ENCODE assay signal across 9 cellular contexts in the genomic region with DNA sequence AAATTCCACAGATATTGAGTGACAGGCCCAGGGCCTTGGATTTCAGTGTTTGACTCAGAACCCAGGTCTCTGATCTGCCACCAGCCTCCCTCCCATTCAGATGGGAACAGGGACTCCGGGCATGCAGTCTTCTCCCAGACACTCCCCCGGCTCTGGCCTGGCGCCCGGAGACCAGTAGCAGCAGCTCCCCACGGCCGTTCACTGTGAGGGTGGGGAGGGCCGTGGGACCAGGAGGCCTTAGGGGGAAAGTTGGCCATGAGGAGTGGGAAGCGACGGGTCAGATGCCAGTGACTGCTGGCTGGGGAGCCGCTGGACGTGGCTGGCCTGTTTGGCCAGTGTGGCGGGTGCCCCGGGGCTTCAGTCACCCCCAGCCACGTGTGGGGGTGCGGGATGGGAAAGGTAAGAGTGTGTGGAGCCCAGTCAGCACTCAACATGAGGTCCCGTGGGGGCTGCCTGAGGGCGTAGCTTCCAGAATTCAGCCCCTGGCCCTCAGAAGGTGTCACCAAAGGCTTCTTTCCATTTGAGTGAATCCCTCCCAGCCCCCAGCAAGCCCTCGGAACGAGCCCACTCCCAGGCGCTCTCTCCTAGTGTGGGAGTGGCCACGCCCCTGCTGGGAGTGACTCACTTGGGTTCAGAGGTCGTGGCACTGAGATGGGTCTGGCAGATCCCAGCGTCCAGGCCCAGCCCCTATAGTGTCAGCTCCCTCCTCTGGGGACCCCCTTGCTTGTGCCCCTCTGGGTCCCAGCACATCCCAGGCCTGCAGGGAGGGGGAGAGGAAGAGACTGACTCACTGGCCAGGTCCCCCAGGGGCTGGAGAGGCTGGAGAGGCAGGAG.
A peak's percentile ranks its signal among the peaks of the same experiment; 100 is the strongest.
DNase-seq lines count a peak whose midpoint lies in the region; ATAC-seq, FAIRE-seq and TF ChIP-seq lines count a peak whose summit lies in the region.
"Had no signal": no experiment of that assay in that cellular context is flagged by ENCODE, and none has a peak within 500 bp of the region (broad histone marks: within the 10 kb centered on the region; RNA-seq: fewer than 3 reads in every experiment).

No MANE protein-coding gene starts in this region.

- peaks cover 7% of the 10 kb centered on the region for H3K36me3 Mint-ChIP-seq in CD4-positive, CD25-positive, alpha-beta regulatory T cell
- peaks cover 1% of the 10 kb centered on the region for H3K36me3 Mint-ChIP-seq in activated naive CD4-positive, alpha-beta T cell treated with anti-CD3 and anti-CD28 coated beads, Interleukin-2, amount 50 U/mL, for 24 hours

- H3K9me3 ChIP-seq in CD4-positive, CD25-positive, alpha-beta regulatory T cell (ENCODE audit: control insufficient read depth in 2 of 2, low read length in 2 of 2), result no peaks in the 10 kb centered on the region
- H3K9me3 ChIP-seq in MG63, result no peaks in the 10 kb centered on the region
- no peaks in the 10 kb centered on the region for H3K9me3 ChIP-seq in cardiac muscle cell (ENCODE audit: low read depth)
- H3K9me3 ChIP-seq in pancreas, result no peaks in the 10 kb centered on the region

- no peak for ATAC-seq in CD4-positive, CD25-positive, alpha-beta regulatory T cell (ENCODE audit: low read depth in 2 of 2)
- ATAC-seq in pancreas, result peak; percentile 14 to 34 (median 26)
- ATAC-seq in GM19452 (IDR thresholded peaks at IDR 0.05; ENCODE audit: unreplicated experiment), result no peak
- ATAC-seq in GM21825 (IDR thresholded peaks at IDR 0.05; ENCODE audit: unreplicated experiment), result no peak

- intact Hi-C loops in pancreas (cut with DNase I), result no loop called here

- H3K36me3 ChIP-seq in CD4-positive, CD25-positive, alpha-beta regulatory T cell (ENCODE audit: control insufficient read depth, insufficient read depth, low read length), result no peaks in the 10 kb centered on the region
- H3K36me3 ChIP-seq in MG63 (peaks cover 52% of the 10 kb centered on the region), cardiac muscle cell (no peaks in the 10 kb centered on the region), pancreas (no peaks in the 10 kb centered on the region)

- TF ChIP-seq CTCF in cardiac muscle cell (IDR thresholded peaks at IDR 0.05; ENCODE audit: low read depth, low read length) (no peak), pancreas (IDR thresholded peaks at IDR 0.05) (no peak)

- DNase-seq in CD4-positive, CD25-positive, alpha-beta regulatory T cell, result peak in 1 of 3 donors; percentile 50
- DNase-seq in MG63 (peak; percentile 95), cardiac muscle cell (ENCODE audit: low read depth in 1 of 2, low spot score in 1 of 2) (peak; percentile 59 to 86), pancreas (peak in 5 of 6 donors; percentile 33 to 72 (median 65)), NCI-H748 (lab: John Stamatoyannopoulos, UW; ENCODE audit: unreplicated experiment) (no peak)

- peak overlapping the region; percentile 97 for H3K4me3 ChIP-seq in CD4-positive, CD25-positive, alpha-beta regulatory T cell (ENCODE audit: low read depth, low read length)
- peak overlapping the region; percentile 46 for H3K4me3 ChIP-seq in MG63
- H3K4me3 ChIP-seq in cardiac muscle cell, result peak overlapping the region; percentile 43
- peak overlapping the region in 2 of 4 donors; percentile 35 to 56 for H3K4me3 ChIP-seq in pancreas

- peaks cover 84% of the 10 kb centered on the region for H3K4me1 ChIP-seq in CD4-positive, CD25-positive, alpha-beta regulatory T cell (ENCODE audit: control insufficient read depth, insufficient read depth, low read length, poor library complexity, severe bottlenecking)
- H3K4me1 ChIP-seq in cardiac muscle cell (ENCODE audit: low read depth), result peaks cover 45% of the 10 kb centered on the region
- H3K4me1 ChIP-seq in pancreas, result peaks cover 4 to 25% (median 7%) of the 10 kb centered on the region in 3 donors

- no peaks in the 10 kb centered on the region for H3K27me3 Mint-ChIP-seq in CD4-positive, CD25-positive, alpha-beta regulatory T cell
- no peaks in the 10 kb centered on the region for H3K27me3 Mint-ChIP-seq in activated naive CD4-positive, alpha-beta T cell treated with anti-CD3 and anti-CD28 coated beads, Interleukin-2, amount 50 U/mL, for 24 hours

- no peaks in the 10 kb centered on the region for H3K27me3 ChIP-seq in CD4-positive, CD25-positive, alpha-beta regulatory T cell (ENCODE audit: control insufficient read depth, insufficient read depth, low read length)
- no peaks in the 10 kb centered on the region for H3K27me3 ChIP-seq in MG63
- H3K27me3 ChIP-seq in cardiac muscle cell, result no peaks in the 10 kb centered on the region
- H3K27me3 ChIP-seq in pancreas, result no peaks in the 10 kb centered on the region

- no peaks in the 10 kb centered on the region for H3K9me3 Mint-ChIP-seq in CD4-positive, CD25-positive, alpha-beta regulatory T cell
- H3K9me3 Mint-ChIP-seq in activated naive CD4-positive, alpha-beta T cell treated with anti-CD3 and anti-CD28 coated beads, Interleukin-2, amount 50 U/mL, for 24 hours, result no peaks in the 10 kb centered on the region

- peak overlapping the region; percentile 98 to 100 (median 99) for H3K27ac Mint-ChIP-seq in CD4-positive, CD25-positive, alpha-beta regulatory T cell
- H3K27ac Mint-ChIP-seq in activated naive CD4-positive, alpha-beta T cell treated with anti-CD3 and anti-CD28 coated beads, Interleukin-2, amount 50 U/mL, for 24 hours, result peak overlapping the region; percentile 97

- H3K4me3 Mint-ChIP-seq in CD4-positive, CD25-positive, alpha-beta regulatory T cell, result peak overlapping the region; percentile 91 to 100 (median 96)
- H3K4me3 Mint-ChIP-seq in activated naive CD4-positive, alpha-beta T cell treated with anti-CD3 and anti-CD28 coated beads, Interleukin-2, amount 50 U/mL, for 24 hours, result peak overlapping the region; percentile 94

- WGBS in pancreas, 2 donors, result 59 to 62% methylated on average over 22 to 23 of the region's 23 CpGs

- peaks cover 0 to 61% (median 44%) of the 10 kb centered on the region in 4 donors for H3K4me1 Mint-ChIP-seq in CD4-positive, CD25-positive, alpha-beta regulatory T cell
- H3K4me1 Mint-ChIP-seq in activated naive CD4-positive, alpha-beta T cell treated with anti-CD3 and anti-CD28 coated beads, Interleukin-2, amount 50 U/mL, for 24 hours, result peaks cover 58% of the 10 kb centered on the region

- FAIRE-seq in pancreas (lab: Jason Lieb, UNC), result no peak

- H3K27ac ChIP-seq in CD4-positive, CD25-positive, alpha-beta regulatory T cell (ENCODE audit: insufficient read depth, low read length, poor library complexity, severe bottlenecking), result peak overlapping the region; percentile 91
- H3K27ac ChIP-seq in cardiac muscle cell (peak overlapping the region; percentile 96), pancreas (peak overlapping the region; percentile 69 to 86 (median 84))
- H3K27ac ChIP-seq: HL-60 had no signal

Comparison
In these comparisons a context has a peak if more than half of its experiments do, and no peak if none do; other contexts are left out.
1. ATAC-seq: peak in pancreas (4 of 4); none in CD4-positive, CD25-positive, alpha-beta regulatory T cell (0 of 2), GM19452 (single experiment) and GM21825 (single experiment).
2. Peak in every context shown above with its lines, with median percentiles within 50 percentile points of each other: H3K27ac ChIP-seq.